8 cellular contexts compared by ENCODE assay signal in the genomic region with DNA sequence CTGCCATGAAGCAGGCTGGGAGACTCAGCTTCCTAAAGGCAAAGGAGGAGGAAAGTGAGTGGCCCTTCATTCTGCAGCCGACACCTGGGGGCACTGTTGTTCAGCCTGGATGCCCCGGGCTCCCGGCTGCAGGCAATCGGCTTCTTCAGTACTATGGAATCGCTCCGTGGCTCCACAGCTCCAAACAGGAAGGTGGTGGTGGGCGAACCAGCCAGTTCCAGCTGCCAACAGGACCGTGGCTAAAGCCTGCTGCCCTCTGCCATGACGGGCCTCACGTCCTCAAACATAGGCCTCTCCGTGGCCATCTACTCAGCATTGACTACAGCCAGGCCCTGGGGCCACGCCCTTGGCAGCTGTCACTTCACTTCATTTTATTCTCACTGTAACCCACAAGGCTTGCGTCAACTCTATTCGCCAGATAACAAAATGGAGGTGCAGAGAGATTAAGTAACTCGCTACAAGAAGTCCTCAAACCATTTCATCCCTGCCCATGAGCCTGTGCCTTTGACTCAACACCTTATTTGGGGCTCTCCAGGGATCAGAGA. TPM values are rescaled to one million over a fixed set of nuclear protein-coding genes. Genes with fewer than 3 reads are reported as not detected.
DNase-seq lines count a peak whose midpoint lies in the region; ATAC-seq, FAIRE-seq and TF ChIP-seq lines count a peak whose summit lies in the region.

No MANE protein-coding gene starts in this region.

- no peak overlapping the region for H3K14ac ChIP-seq in H1 (ENCODE audit: insufficient read length)

- no peaks in the 10 kb centered on the region for H3K9me3 ChIP-seq in H1 (ENCODE audit: insufficient read depth in 2 of 2, low read depth in 1 of 2, low read length in 1 of 2)
- peaks cover 0 to 7% (median 0%) of the 10 kb centered on the region in 3 experiments for H3K9me3 ChIP-seq in naive thymus-derived CD4-positive, alpha-beta T cell (ENCODE audit: control insufficient read depth in 2 of 3, low read length in 3 of 3)
- H3K9me3 ChIP-seq in subcutaneous abdominal adipose tissue (ENCODE audit: control insufficient read depth in 5 of 5, low read length in 5 of 5), result peaks cover 7 to 8% (median 8%) of the 10 kb centered on the region in 5 donors

- no peak overlapping the region for H3K4ac ChIP-seq in H1 (replicated peaks; ENCODE audit: insufficient read length, low read depth, low read length)

- no peak overlapping the region for H3K56ac ChIP-seq in H1 (replicated peaks; ENCODE audit: insufficient read length, low read depth, low read length)

- H2BK15ac ChIP-seq in H1 (ENCODE audit: low read length), result no peak overlapping the region; the same call in 1 of the 2 replicates

- peak overlapping the region; percentile 72; the same call in 1 of the 2 replicates for H2AFZ ChIP-seq in H1 (ENCODE audit: low read length)

- H3K79me1 ChIP-seq in H1 (ENCODE audit: low read depth, low read length), result no peaks in the 10 kb centered on the region

- H3K18ac ChIP-seq in H1 (ENCODE audit: extremely low read depth, low read length), result no peak overlapping the region

- peaks cover 0 to 10% (median 3%) of the 10 kb centered on the region in 4 experiments; a peak in 4 of 7 replicates for H3K4me1 ChIP-seq in H1 (replicated peaks in 1 of 4; ENCODE audit: control insufficient read depth in 3 of 4, insufficient read depth in 4 of 4, low read length in 3 of 4)
- H3K4me1 ChIP-seq in naive thymus-derived CD4-positive, alpha-beta T cell (ENCODE audit: control insufficient read depth in 2 of 2, insufficient read depth in 2 of 2, low read length in 2 of 2), result no peaks in the 10 kb centered on the region
- peaks cover 0 to 6% (median 3%) of the 10 kb centered on the region in 5 donors for H3K4me1 ChIP-seq in subcutaneous abdominal adipose tissue (ENCODE audit: control insufficient read depth in 5 of 5, insufficient read depth in 5 of 5, low read length in 5 of 5)

- no peaks in the 10 kb centered on the region for H3K23me2 ChIP-seq in H1 (ENCODE audit: low read depth, low read length)

- peaks cover 0 to 7% (median 2%) of the 10 kb centered on the region in 7 donors for H3K4me1 Mint-ChIP-seq in naive thymus-derived CD4-positive, alpha-beta T cell

- TF ChIP-seq POLR2A in H1 (IDR thresholded peaks at IDR 0.05; ENCODE audit: control extremely low read depth in 1 of 2, low read depth in 2 of 2, low read length in 2 of 2), result no peak

- H3K9ac ChIP-seq in H1 (replicated peaks in 1 of 4; ENCODE audit: extremely low read depth in 1 of 4, low read depth in 3 of 4, low read length in 3 of 4) (no peak overlapping the region), subcutaneous abdominal adipose tissue (ENCODE audit: low read length in 5 of 5) (no peak overlapping the region)

- no peak for FAIRE-seq in H1 (lab: Jason Lieb, UNC)

- no peak overlapping the region for H2BK5ac ChIP-seq in H1 (ENCODE audit: low read depth, low read length)

- H3K27me3 ChIP-seq in GM06990 (replicated peaks; ENCODE audit: control insufficient read depth, insufficient read depth, low read length), result no peaks in the 10 kb centered on the region
- peaks cover 0 to 19% (median 18%) of the 10 kb centered on the region in 4 experiments; a peak in 6 of 7 replicates for H3K27me3 ChIP-seq in H1 (replicated peaks in 1 of 4; ENCODE audit: control insufficient read depth in 3 of 4, extremely low read depth in 1 of 4, insufficient read depth in 3 of 4, low read length in 3 of 4)
- H3K27me3 ChIP-seq in naive thymus-derived CD4-positive, alpha-beta T cell (ENCODE audit: control insufficient read depth in 2 of 2, insufficient read depth in 2 of 2, low read length in 2 of 2), result no peaks in the 10 kb centered on the region
- H3K27me3 ChIP-seq in subcutaneous abdominal adipose tissue (ENCODE audit: control insufficient read depth in 5 of 5, insufficient read depth in 4 of 5, low read length in 5 of 5), result peaks cover 20 to 39% (median 30%) of the 10 kb centered on the region in 5 donors

- intact Hi-C loops in naive thymus-derived CD4-positive, alpha-beta T cell (cut with micrococcal nuclease), result loop anchor here (1.0 to 10.0 kb wide), 6 partner anchors 266 to 394 kb away; no protein-coding TSS in a partner anchor

- peak overlapping the region in 9 of 10 donors; percentile 35 to 78 (median 62) for H3K4me3 Mint-ChIP-seq in naive thymus-derived CD4-positive, alpha-beta T cell

- H3K36me3 Mint-ChIP-seq in naive thymus-derived CD4-positive, alpha-beta T cell, result peaks cover 3 to 10% (median 6%) of the 10 kb centered on the region in 5 donors

- no peak overlapping the region for H4K5ac ChIP-seq in H1 (ENCODE audit: insufficient read length, low read depth, low read length)

- TF ChIP-seq EP300 in H1 (IDR thresholded peaks at IDR 0.05; ENCODE audit: borderline replicate concordance in 1 of 2, low read depth in 2 of 2, low read length in 2 of 2), result no peak; a peak in 1 of 3 replicates

- peak overlapping the region; percentile 27; the same call in 1 of the 2 replicates for H2BK12ac ChIP-seq in H1 (ENCODE audit: low read depth, low read length)

- WGBS in H1 (ENCODE audit: extremely low coverage in 1 of 2, insufficient coverage in 1 of 2, insufficient read length in 1 of 2, insufficient replicate concordance in 2 of 2, low coverage in 1 of 2, low lambda C conversion rate in 2 of 2, missing lambda C conversion rate in 1 of 2), 2 experiments, result 22% methylated on average over 15 of the region's 15 CpGs; no CpG with 5 or more reads in 1 of the 2 experiments

- H4K91ac ChIP-seq in H1 (replicated peaks; ENCODE audit: insufficient read length, low read length), result no peak overlapping the region

- peaks cover 36 to 45% (median 43%) of the 10 kb centered on the region in 5 donors for H3K27me3 Mint-ChIP-seq in naive thymus-derived CD4-positive, alpha-beta T cell

- peak overlapping the region; percentile 0 to 58; a peak in 3 of 4 replicates for H3K4me2 ChIP-seq in H1 (ENCODE audit: insufficient read depth in 1 of 2, low read depth in 2 of 2, low read length in 2 of 2)

- ATAC-seq in HG03095 (IDR thresholded peaks at IDR 0.05; ENCODE audit: unreplicated experiment) (peak; percentile 25), HG02763 (IDR thresholded peaks at IDR 0.05; ENCODE audit: unreplicated experiment) (no peak)
- ATAC-seq in naive thymus-derived CD4-positive, alpha-beta T cell, result peak; percentile 64

- peaks cover 0 to 15% (median 8%) of the 10 kb centered on the region in 11 donors for H3K9me3 Mint-ChIP-seq in naive thymus-derived CD4-positive, alpha-beta T cell

- H2AK5ac ChIP-seq in H1 (ENCODE audit: low read depth, low read length), result no peak overlapping the region

- no peak overlapping the region for H2BK20ac ChIP-seq in H1 (ENCODE audit: low read length)

- H3K4me3 ChIP-seq in GM06990 (replicated peaks; ENCODE audit: low read depth, low read length), result peak overlapping the region; percentile 31
- peak overlapping the region in 1 of 4 experiments; percentile 37; a peak in 3 of 8 replicates for H3K4me3 ChIP-seq in H1 (ENCODE audit: extremely low read depth in 1 of 4, insufficient read depth in 2 of 4, low read depth in 3 of 4, low read length in 4 of 4)
- no peak overlapping the region for H3K4me3 ChIP-seq in naive thymus-derived CD4-positive, alpha-beta T cell (ENCODE audit: low read length)
- H3K4me3 ChIP-seq in subcutaneous abdominal adipose tissue (ENCODE audit: low read depth in 1 of 5, low read length in 5 of 5), result peak overlapping the region in 3 of 5 donors; percentile 41 to 57 (median 50)

- H4K8ac ChIP-seq in H1 (ENCODE audit: extremely low read depth, insufficient read depth, low read length), result no peak overlapping the region

- H3K27ac Mint-ChIP-seq in naive thymus-derived CD4-positive, alpha-beta T cell, result no peak overlapping the region

- H2BK120ac ChIP-seq in H1 (replicated peaks; ENCODE audit: low read depth, low read length), result no peak overlapping the region

- POLR2A ChIA-PET in H1 (lab: Charles Lee; ENCODE audit: partially characterized antibody), result interaction anchor here (1.0 kb wide), 3 partner anchors 8 to 417 kb away, joined by 3 read pairs; no protein-coding TSS in a partner anchor
- POLR2A ChIA-PET in naive thymus-derived CD4-positive, alpha-beta T cell (lab: Charles Lee), result no interaction called here

- TF ChIP-seq CTCF in GM06990 (IDR thresholded peaks at IDR 0.05; ENCODE audit: insufficient read depth, low read length, poor library complexity, severe bottlenecking) (peak; percentile 80), H1 (IDR thresholded peaks at IDR 0.05; ENCODE audit: control extremely low read depth in 1 of 3, insufficient read depth in 1 of 3, low read depth in 1 of 3, low read length in 3 of 3) (peak; percentile 88 to 93 (median 92))

- peaks cover 13% of the 10 kb centered on the region for H3K36me3 ChIP-seq in GM06990 (ENCODE audit: control insufficient read depth, insufficient read depth, low read length)
- H3K36me3 ChIP-seq in H1 (ENCODE audit: control insufficient read depth in 2 of 4, insufficient read depth in 4 of 4, low read length in 3 of 4), result no peaks in the 10 kb centered on the region
- H3K36me3 ChIP-seq in naive thymus-derived CD4-positive, alpha-beta T cell (ENCODE audit: control insufficient read depth in 2 of 3, insufficient read depth in 3 of 3, low read length in 3 of 3), result no peaks in the 10 kb centered on the region
- no peaks in the 10 kb centered on the region for H3K36me3 ChIP-seq in subcutaneous abdominal adipose tissue (ENCODE audit: control insufficient read depth in 5 of 5, insufficient read depth in 5 of 5, low read length in 5 of 5)

- TF ChIP-seq RAD21 in H1 (IDR thresholded peaks at IDR 0.05 in 1 of 2, conservative IDR thresholded peaks at IDR 0.05 in 1 of 2; ENCODE audit: low read depth in 2 of 2, low read length in 2 of 2), result peak; percentile 94 to 96

- H3K79me2 ChIP-seq in H1 (ENCODE audit: control insufficient read depth in 1 of 2, insufficient read depth in 2 of 2, low read length in 2 of 2), result no peaks in the 10 kb centered on the region

- H3K27ac ChIP-seq in H1 (ENCODE audit: low read depth, low read length) (no peak overlapping the region), subcutaneous abdominal adipose tissue (ENCODE audit: low read depth, low read length) (no peak overlapping the region)
- H3K27ac ChIP-seq in naive thymus-derived CD4-positive, alpha-beta T cell (ENCODE audit: low read depth, low read length), result no peak overlapping the region

- CTCF ChIA-PET in H1 (lab: Charles Lee; ENCODE audit: partially characterized antibody), result interaction anchor here (0.6 to 22.2 kb wide), 59 partner anchors 14 to 532 kb away, joined by 3 to 657 read pairs (median 4); a partner anchor contains a TSS
- CTCF ChIA-PET in naive thymus-derived CD4-positive, alpha-beta T cell (lab: Charles Lee), result interaction anchor here (0.5 to 1.2 kb wide), 6 partner anchors 10 to 512 kb away, joined by 3 to 5 read pairs (median 4); no protein-coding TSS in a partner anchor

- no peaks in the 10 kb centered on the region for H4K20me1 ChIP-seq in H1 (replicated peaks in 1 of 2; ENCODE audit: control insufficient read depth in 1 of 2, insufficient read depth in 2 of 2, low read length in 2 of 2)

- no peak overlapping the region for H3K23ac ChIP-seq in H1 (ENCODE audit: insufficient read length)

- DNase-seq in GM06990 (ENCODE audit: extremely low read depth, insufficient read length) (peak; percentile 86), NCI-H69 (lab: John Stamatoyannopoulos, UW) (peak; percentile 81), H1 (ENCODE audit: low read depth in 1 of 2, low spot score in 2 of 2) (peak; percentile 68 to 91)
- DNase-seq in activated CD4-positive, alpha-beta T cell treated with anti-CD3 and anti-CD28 coated beads, Interleukin-2, amount 50 U/mL, for 1 hour, result peak; percentile 55
- DNase-seq in naive thymus-derived CD4-positive, alpha-beta T cell, result peak in 8 of 9 donors; percentile 14 to 60 (median 52)

RNA-seq across cellular contexts. Expression of a gene that starts 38.1 kb away (rescaled TPM):
- total RNA-seq in H1 (2021; fragmentation: NEBNext Ultra II Directional; extraction: Animal tissue kit (Norgen Biotek cat#: 25700)), result 0.13 and 0.43 TPM in 2 replicates
- 0.29 and 0.44 TPM in 2 replicates for polyA plus RNA-seq in H1 (2011; rRNA removed)
- 0.09 TPM for polyA plus RNA-seq in H1 (2011; cell fraction: cytosol; rRNA removed)
- polyA plus RNA-seq in H1 (2011; cell fraction: nucleus; rRNA removed), result 0.14 TPM
- 0.14 to 0.19 TPM (median 0.18 TPM) in 4 replicates for polyA plus RNA-seq in H1 (2012, experiment 1 of 2)
- 0.07 TPM for polyA plus RNA-seq in H1 (2012, experiment 2 of 2)
- 0.14 TPM for polyA plus RNA-seq in H1 (2013, experiment 1 of 2)
- polyA plus RNA-seq in H1 (2013, experiment 2 of 2), result 0.18 TPM
- polyA minus RNA-seq in H1 (2011; rRNA and poly(A)+ RNA removed), result 0.09 and 0.27 TPM in 2 replicates
- not detected for polyA minus RNA-seq in H1 (2011; cell fraction: cytosol; rRNA and poly(A)+ RNA removed)
- polyA minus RNA-seq in H1 (2011; cell fraction: nucleus; rRNA and poly(A)+ RNA removed), result 0.90 TPM
- total RNA-seq in naive thymus-derived CD4-positive, alpha-beta T cell, result 1 to 10 TPM in 1 of 5 experiments, under 1 TPM in 4; 0.12 to 8.0 (median 0.40) TPM
- polyA plus RNA-seq in naive thymus-derived CD4-positive, alpha-beta T cell, result under 1 TPM in 1 of 2 donors, not detected in 1; 0.10 TPM
